8 cellular contexts compared by ENCODE assay signal in the genomic region with DNA sequence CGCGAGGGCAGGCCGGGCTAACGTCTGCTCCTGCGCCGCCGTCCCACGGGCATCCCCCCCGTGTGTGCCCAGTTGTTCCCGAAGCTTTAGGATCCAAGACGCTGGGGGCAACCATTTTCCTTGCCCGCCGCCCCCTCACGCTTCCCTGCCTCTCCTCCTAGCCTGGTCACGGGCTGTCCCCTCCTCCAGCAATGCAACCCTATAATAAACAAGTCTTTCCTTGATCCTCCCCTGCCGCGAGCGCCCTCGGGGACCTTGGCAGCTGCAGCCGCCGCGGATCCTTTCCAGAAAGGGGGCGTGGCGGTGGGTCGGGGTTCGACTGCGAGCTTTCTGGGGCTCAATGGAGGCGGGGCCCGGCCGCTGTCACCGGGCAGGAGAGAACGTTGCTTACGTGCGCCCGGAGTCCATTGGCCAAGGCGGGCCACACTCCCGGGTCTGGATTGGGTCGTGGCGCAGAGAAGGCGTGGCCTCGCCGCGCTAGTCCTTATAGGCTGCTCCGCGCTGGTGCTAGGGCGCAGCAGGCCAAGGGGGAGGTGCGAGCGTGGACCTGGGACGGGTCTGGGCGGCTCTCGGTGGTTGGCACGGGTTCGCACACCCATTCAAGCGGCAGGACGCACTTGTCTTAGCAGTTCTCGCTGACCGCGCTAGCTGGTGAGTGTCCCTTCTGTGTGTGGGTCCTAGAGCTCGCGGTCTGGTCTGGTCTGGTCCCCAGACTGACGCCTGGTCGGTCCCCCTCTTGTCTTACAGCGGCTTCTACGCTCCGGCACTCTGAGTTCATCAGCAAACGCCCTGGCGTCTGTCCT. TPM values are rescaled to one million over a fixed set of nuclear protein-coding genes. Genes with fewer than 3 reads are reported as not detected.
DNase-seq lines count a peak whose midpoint lies in the region; ATAC-seq and TF ChIP-seq lines count a peak whose summit lies in the region.

A gene with protein sequence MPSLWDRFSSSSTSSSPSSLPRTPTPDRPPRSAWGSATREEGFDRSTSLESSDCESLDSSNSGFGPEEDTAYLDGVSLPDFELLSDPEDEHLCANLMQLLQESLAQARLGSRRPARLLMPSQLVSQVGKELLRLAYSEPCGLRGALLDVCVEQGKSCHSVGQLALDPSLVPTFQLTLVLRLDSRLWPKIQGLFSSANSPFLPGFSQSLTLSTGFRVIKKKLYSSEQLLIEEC (plus strand): TSS at position 515 of the 803 bp plus-strand sequence. CDS start 293 bp downstream, outside the sequence.

- TF ChIP-seq POLR2A in vagina (IDR thresholded peaks at IDR 0.05): peak; percentile 99 to 100

- H3K27me3 ChIP-seq in ascending aorta (no peaks in the 10 kb centered on the region), right cardiac atrium (ENCODE audit: control insufficient read depth, insufficient read depth) (no peaks in the 10 kb centered on the region), vagina (no peaks in the 10 kb centered on the region)

- H3K9me3 ChIP-seq in ascending aorta (no peaks in the 10 kb centered on the region), right cardiac atrium (ENCODE audit: control insufficient read depth, low read length) (no peaks in the 10 kb centered on the region), vagina (no peaks in the 10 kb centered on the region)

- TF ChIP-seq CTCF in ascending aorta (IDR thresholded peaks at IDR 0.05): no peak
- no peak for TF ChIP-seq CTCF in vagina (IDR thresholded peaks at IDR 0.05)

- no peaks in the 10 kb centered on the region for H3K9me3 Mint-ChIP-seq in T-helper 2 cell treated with Interferon-gamma antibody and Interleukin-4, amounts not matched to agents 5 μg/mL and 100 μg/mL, for 36 hours

- WGBS in right cardiac atrium: under 1% methylated on average over 67 of the region's 67 CpGs

- H3K27me3 Mint-ChIP-seq in T-helper 2 cell treated with Interferon-gamma antibody and Interleukin-4, amounts not matched to agents 5 μg/mL and 100 μg/mL, for 36 hours (ENCODE audit: low read depth): no peaks in the 10 kb centered on the region

- H3K36me3 Mint-ChIP-seq in T-helper 2 cell treated with Interferon-gamma antibody and Interleukin-4, amounts not matched to agents 5 μg/mL and 100 μg/mL, for 36 hours (ENCODE audit: low read depth): peaks cover 30% of the 10 kb centered on the region

- intact Hi-C loops in ascending aorta (cut with DNase I) (loop anchor here (1.0 to 2.0 kb wide), 4 partner anchors 24 to 63 kb away; partner anchors contain the start of genes ANAPC16 and ASCC1), right cardiac atrium (cut with DNase I) (loop anchor here (2.0 to 10.0 kb wide), 4 partner anchors 25 to 61 kb away; no protein-coding TSS in a partner anchor), vagina (cut with DNase I) (loop anchor here (5.0 to 10.0 kb wide), 2 partner anchors 49 to 59 kb away; no protein-coding TSS in a partner anchor)

- peaks cover 22 to 24% of the 10 kb centered on the region in 2 donors for H3K36me3 ChIP-seq in ascending aorta
- H3K36me3 ChIP-seq in vagina: peaks cover 0 to 25% of the 10 kb centered on the region in 2 donors

- H3K4me3 ChIP-seq in ascending aorta: peak within 1 kb of the TSS; percentile 76 to 86
- peak within 1 kb of the TSS; percentile 68 for H3K4me3 ChIP-seq in right cardiac atrium (ENCODE audit: low read length)
- peak within 1 kb of the TSS; percentile 90 to 99 for H3K4me3 ChIP-seq in vagina

- ATAC-seq in GM18502 (IDR thresholded peaks at IDR 0.05; ENCODE audit: poor library complexity, unreplicated experiment) (peak; percentile 85), HG02970 (IDR thresholded peaks at IDR 0.05; ENCODE audit: low FRiP score, unreplicated experiment) (peak; percentile 72), right cardiac atrium (peak; percentile 88 to 93)

- H3K4me3 Mint-ChIP-seq in T-helper 2 cell treated with Interferon-gamma antibody and Interleukin-4, amounts not matched to agents 5 μg/mL and 100 μg/mL, for 36 hours: peak within 1 kb of the TSS; percentile 97

- H3K27ac Mint-ChIP-seq in T-helper 2 cell treated with Interferon-gamma antibody and Interleukin-4, amounts not matched to agents 5 μg/mL and 100 μg/mL, for 36 hours: peak within 1 kb of the TSS; percentile 94

- peaks cover 53% of the 10 kb centered on the region for H3K4me1 Mint-ChIP-seq in T-helper 2 cell treated with Interferon-gamma antibody and Interleukin-4, amounts not matched to agents 5 μg/mL and 100 μg/mL, for 36 hours (ENCODE audit: low read depth)

- peak within 1 kb of the TSS; percentile 93 to 98 for H3K27ac ChIP-seq in ascending aorta
- peak within 1 kb of the TSS; percentile 95 for H3K27ac ChIP-seq in right cardiac atrium (ENCODE audit: low read length)
- peak within 1 kb of the TSS; percentile 99 for H3K27ac ChIP-seq in vagina

- peak; percentile 86 to 93 for DNase-seq in NCI-H1930 (lab: John Stamatoyannopoulos, UW)
- peak; percentile 99 for DNase-seq in T-helper 2 cell treated with Interferon-gamma antibody and Interleukin-4, amounts not matched to agents 5 μg/mL and 100 μg/mL, for 36 hours (ENCODE audit: low spot score)
- DNase-seq in ascending aorta (ENCODE audit: low spot score in 2 of 2): peak; percentile 99 to 100
- peak; percentile 100 for DNase-seq in right cardiac atrium
- DNase-seq in putamen (ENCODE audit: low spot score): peak; percentile 99
- DNase-seq in vagina (ENCODE audit: extremely low spot score in 2 of 2): peak in 1 of 2 donors; percentile 100

- H3K4me1 ChIP-seq in ascending aorta: peaks cover 8 to 22% of the 10 kb centered on the region in 2 donors
- peaks cover 6% of the 10 kb centered on the region for H3K4me1 ChIP-seq in right cardiac atrium (ENCODE audit: control insufficient read depth, insufficient read depth, low read length)
- peaks cover 34% of the 10 kb centered on the region for H3K4me1 ChIP-seq in vagina

RNA-seq across cellular contexts. Expression of the gene that starts here (rescaled TPM):
- 394 TPM for total RNA-seq in ascending aorta
- 100 to 1,000 TPM in 1 of 4 donors, 10 to 100 TPM in 3; 33.0 to 113 (median 76.5) TPM for total RNA-seq in right cardiac atrium
- polyA plus RNA-seq in right cardiac atrium: 53.6 TPM
- 1,063 TPM for total RNA-seq in vagina
